9 cellular contexts compared by ENCODE assay signal in the genomic region with DNA sequence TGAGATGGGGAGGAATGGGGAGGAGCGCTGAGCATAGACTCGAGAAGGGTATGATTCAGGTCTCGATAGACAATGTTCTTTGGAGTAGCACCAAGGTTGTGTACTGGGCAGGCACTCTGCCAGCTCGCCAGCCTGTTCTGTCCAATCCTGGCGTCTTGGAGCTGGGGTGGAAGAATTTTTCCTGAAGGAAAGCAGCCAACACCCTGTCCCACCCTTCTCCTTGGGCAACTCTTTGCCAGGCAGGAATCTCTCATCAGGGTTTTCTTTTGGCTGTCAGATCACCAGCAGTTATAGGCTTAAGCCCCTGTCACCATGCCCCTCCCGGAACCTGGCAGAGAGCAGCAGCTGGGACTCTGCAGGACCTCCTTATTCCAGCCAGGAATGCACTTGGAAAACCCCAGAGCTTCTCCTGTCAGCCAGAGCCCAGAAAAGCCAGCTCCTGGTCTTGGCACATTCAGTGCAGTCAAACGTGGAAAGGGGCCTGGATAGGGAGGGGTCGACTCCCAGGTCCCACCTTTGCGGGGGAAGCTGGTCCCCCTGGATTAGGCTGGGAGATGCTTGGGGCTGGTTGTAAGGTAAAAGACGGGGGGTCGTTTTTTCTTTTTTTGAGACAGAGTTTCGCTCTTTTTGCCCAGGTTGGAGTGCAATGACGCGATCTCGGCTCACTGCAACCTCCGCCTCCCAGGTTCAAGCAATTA. TPM values are rescaled to one million over a fixed set of nuclear protein-coding genes. Genes with fewer than 3 reads are reported as not detected.
DNase-seq lines count a peak whose midpoint lies in the region; ATAC-seq and TF ChIP-seq lines count a peak whose summit lies in the region.
"Had no signal": no experiment of that assay in that cellular context is flagged by ENCODE, and none has a peak within 500 bp of the region (broad histone marks: within the 10 kb centered on the region; RNA-seq: fewer than 3 reads in every experiment).

No MANE protein-coding gene starts in this region.

- H3K9me3 Mint-ChIP-seq in naive thymus-derived CD4-positive, alpha-beta T cell = peaks cover 0 to 9% (median 0%) of the 10 kb centered on the region in 11 donors

- ATAC-seq in naive thymus-derived CD4-positive, alpha-beta T cell = no peak

- peaks cover 0 to 16% (median 0%) of the 10 kb centered on the region in 5 donors for H3K27me3 Mint-ChIP-seq in naive thymus-derived CD4-positive, alpha-beta T cell

- dilution Hi-C loops in mammary epithelial cell (cut with HindIII; ENCODE audit: low sequenced_read_pairs) = no loop called here

- no TSS peak for BruUV-seq in mammary epithelial cell (replicated peaks; lab: Mats Ljungman, UMichigan)

- H3K36me3 ChIP-seq in mammary epithelial cell (ENCODE audit: insufficient read depth, low read length) = no peaks in the 10 kb centered on the region
- no peaks in the 10 kb centered on the region for H3K36me3 ChIP-seq in naive thymus-derived CD4-positive, alpha-beta T cell (ENCODE audit: control insufficient read depth in 2 of 3, insufficient read depth in 3 of 3, low read length in 3 of 3)

- CTCF ChIA-PET in mammary epithelial cell (lab: Charles Lee; ENCODE audit: low non-redundant PET) = interaction anchor here (0.6 kb wide), 1 partner anchor 234 kb away, joined by 12 read pairs; no protein-coding TSS in a partner anchor
- CTCF ChIA-PET in naive thymus-derived CD4-positive, alpha-beta T cell (lab: Charles Lee) = no interaction called here

- peak overlapping the region in 7 of 9 donors; percentile 44 to 89 (median 62) for H3K27ac Mint-ChIP-seq in naive thymus-derived CD4-positive, alpha-beta T cell

- H2AFZ ChIP-seq in mammary epithelial cell (ENCODE audit: low read depth, low read length) = peak overlapping the region; percentile 23

- H3K4me2 ChIP-seq in mammary epithelial cell (ENCODE audit: insufficient read depth, low read depth, low read length) = peak overlapping the region; percentile 86

- H3K4me3 Mint-ChIP-seq in naive thymus-derived CD4-positive, alpha-beta T cell = peak overlapping the region; percentile 82 to 97 (median 94)

- peaks cover 25% of the 10 kb centered on the region for H3K79me2 ChIP-seq in mammary epithelial cell (ENCODE audit: insufficient read depth, low read length)

- H3K4me1 ChIP-seq in mammary epithelial cell (ENCODE audit: insufficient read depth, low read length) = peaks cover 22% of the 10 kb centered on the region
- H3K4me1 ChIP-seq in naive thymus-derived CD4-positive, alpha-beta T cell (ENCODE audit: control insufficient read depth in 2 of 2, insufficient read depth in 2 of 2, low read length in 2 of 2) = peaks cover 0 to 3% of the 10 kb centered on the region in 2 donors

- H3K4me3 ChIP-seq in Jurkat, Clone E6-1 (ENCODE audit: low read length) = peak overlapping the region; percentile 70
- peak overlapping the region in 1 of 3 experiments; percentile 28 for H3K4me3 ChIP-seq in mammary epithelial cell (replicated peaks in 1 of 3; ENCODE audit: insufficient read depth in 1 of 3, low read depth in 2 of 3, low read length in 3 of 3)
- H3K4me3 ChIP-seq in naive thymus-derived CD4-positive, alpha-beta T cell (ENCODE audit: low read length) = no peak overlapping the region

- POLR2A ChIA-PET in naive thymus-derived CD4-positive, alpha-beta T cell (lab: Charles Lee) = interaction anchor here (1.5 kb wide), 1 partner anchor 100 kb away, joined by 3 read pairs; no protein-coding TSS in a partner anchor

- in situ Hi-C loops in mammary epithelial cell (cut with MboI; ENCODE audit: low sequenced_read_pairs in 2 of 2) = no loop called here

- 31% methylated on average over 16 of the region's 16 CpGs for WGBS in mammary epithelial cell (ENCODE audit: low coverage, missing lambda C conversion rate)

- peaks cover 0 to 5% (median 0%) of the 10 kb centered on the region in 5 donors for H3K36me3 Mint-ChIP-seq in naive thymus-derived CD4-positive, alpha-beta T cell

- DNase-seq in Jurkat, Clone E6-1 (ENCODE audit: low read depth, low spot score) = no peak
- DNase-seq in mammary epithelial cell (peak; percentile 93), NCI-H1436 treated with DMSO at 0.1 percent for 48 hours (lab: John Stamatoyannopoulos, UW) (no peak), amniotic stem cell (lab: John Stamatoyannopoulos, UW) (no peak), H4 (ENCODE audit: low spot score) (no peak)
- no peak for DNase-seq in naive thymus-derived CD4-positive, alpha-beta T cell
- no peak for DNase-seq in stimulated activated CD4-positive, alpha-beta T cell treated with anti-CD3 and anti-CD28 coated beads, Interleukin-12 subunit alpha, Interleukin-12 subunit beta, amount 100 ng/mL, for 4 hours
- DNase-seq: foreskin melanocyte had no signal

- H3K27me3 ChIP-seq in mammary epithelial cell (ENCODE audit: insufficient read depth, low read length) = no peaks in the 10 kb centered on the region
- H3K27me3 ChIP-seq in naive thymus-derived CD4-positive, alpha-beta T cell (ENCODE audit: control insufficient read depth in 2 of 2, insufficient read depth in 2 of 2, low read length in 2 of 2) = no peaks in the 10 kb centered on the region

- H3K27ac ChIP-seq in C4-2B = peak overlapping the region; percentile 83
- H3K27ac ChIP-seq in mammary epithelial cell (ENCODE audit: insufficient read depth, low read depth, low read length) = peak overlapping the region; percentile 92
- no peak overlapping the region for H3K27ac ChIP-seq in naive thymus-derived CD4-positive, alpha-beta T cell (ENCODE audit: low read depth, low read length)

- no peak for TF ChIP-seq CTCF in C4-2B (conservative IDR thresholded peaks at IDR 0.05)
- no peak for TF ChIP-seq CTCF in mammary epithelial cell (conservative IDR thresholded peaks at IDR 0.05 in 1 of 2, IDR thresholded peaks at IDR 0.05 in 1 of 2; ENCODE audit: extremely low read depth in 1 of 2, insufficient read depth in 1 of 2, low read depth in 1 of 2, low read length in 2 of 2)

- no peaks in the 10 kb centered on the region for H3K9me3 ChIP-seq in mammary epithelial cell (replicated peaks; ENCODE audit: insufficient read depth, low read length)
- H3K9me3 ChIP-seq in naive thymus-derived CD4-positive, alpha-beta T cell (ENCODE audit: control insufficient read depth in 2 of 3, low read length in 3 of 3) = no peaks in the 10 kb centered on the region

- peaks cover 0 to 16% (median 2%) of the 10 kb centered on the region in 7 donors for H3K4me1 Mint-ChIP-seq in naive thymus-derived CD4-positive, alpha-beta T cell

- intact Hi-C loops in mammary epithelial cell (cut with micrococcal nuclease) = loop anchor here (2.0 kb wide), 1 partner anchor 49 kb away; no protein-coding TSS in a partner anchor
- intact Hi-C loops in naive thymus-derived CD4-positive, alpha-beta T cell (cut with micrococcal nuclease) = loop anchor here in 1 of 2 donors (5.0 kb wide), 2 partner anchors 46 to 196 kb away; partner anchors contain the start of genes ACTN3 and ZDHHC24

- no peaks in the 10 kb centered on the region for H4K20me1 ChIP-seq in mammary epithelial cell (ENCODE audit: insufficient read depth, low read length)

- H3K9ac ChIP-seq in mammary epithelial cell (ENCODE audit: insufficient read depth, low read length) = peak overlapping the region; percentile 18

RNA-seq across cellular contexts. Expression of gene SPTBN2, which starts 14.4 kb away (rescaled TPM):
- polyA plus RNA-seq in Jurkat, Clone E6-1 (2012; ENCODE audit: insufficient read depth, insufficient read length) = 22.1 TPM
- 10 to 100 TPM; 24.8 to 57.2 TPM for total RNA-seq in mammary epithelial cell
- 10.9 TPM for polyA plus RNA-seq in mammary epithelial cell
- polyA minus RNA-seq in mammary epithelial cell = 35.6 TPM
- total RNA-seq in naive thymus-derived CD4-positive, alpha-beta T cell = under 1 TPM in 3 of 5 experiments, not detected in 2; 0.02 to 0.98 (median 0.03) TPM
- under 1 TPM in 1 of 2 donors, not detected in 1; 0.22 TPM for polyA plus RNA-seq in naive thymus-derived CD4-positive, alpha-beta T cell
- 12.7 and 24.8 TPM in 2 replicates for total RNA-seq in H4 (2014; rRNA removed; shearing (Covaris generic))
